Comparison of ENCODE assay signal across 17 cellular contexts in the genomic region with DNA sequence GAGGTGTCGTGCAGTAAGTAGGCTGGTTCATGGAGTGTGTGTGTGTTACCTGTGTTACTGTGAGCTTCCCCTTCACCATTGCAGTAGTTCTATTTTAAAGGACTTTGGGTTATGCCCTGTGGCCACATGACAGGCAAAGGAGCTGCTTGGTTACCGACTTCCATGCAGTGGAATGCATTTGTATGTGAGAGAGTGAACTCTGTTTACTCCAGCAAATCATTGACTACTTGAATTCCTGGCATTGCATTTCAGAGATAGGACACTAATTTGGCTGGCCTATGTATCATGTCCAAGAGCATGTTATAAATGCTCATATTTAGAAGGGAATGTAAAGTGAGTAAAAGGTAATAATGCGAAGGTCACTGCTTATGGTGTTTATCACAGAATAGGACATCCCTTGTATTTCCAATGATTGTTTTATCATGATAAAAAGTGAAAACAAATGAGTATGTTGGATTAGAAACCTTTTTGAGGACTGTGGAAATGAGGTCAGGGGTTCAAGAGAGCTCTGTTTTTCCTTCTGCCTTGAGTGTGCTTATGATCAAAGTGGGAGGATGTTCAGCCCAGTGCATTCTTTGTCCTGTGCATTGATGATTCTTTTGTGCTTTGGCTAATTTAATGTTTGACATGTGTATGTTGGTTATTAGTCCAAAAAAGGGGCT.
DNase-seq lines count a peak whose midpoint lies in the region; ATAC-seq and TF ChIP-seq lines count a peak whose summit lies in the region.
"Had no signal": no experiment of that assay in that cellular context is flagged by ENCODE, and none has a peak within 500 bp of the region (broad histone marks: within the 10 kb centered on the region; RNA-seq: fewer than 3 reads in every experiment).

No MANE protein-coding gene starts in this region.

- H3K4me3 ChIP-seq in fibroblast of villous mesenchyme (ENCODE audit: low read depth, low read length) = no peak overlapping the region
- H3K4me3 ChIP-seq in liver (ENCODE audit: low read depth in 1 of 3, low read length in 3 of 3) = no peak overlapping the region
- H3K4me3 ChIP-seq in smooth muscle cell = no peak overlapping the region
- H3K4me3 ChIP-seq: thoracic aorta had no signal

- peaks cover 61% of the 10 kb centered on the region for H3K79me2 ChIP-seq in smooth muscle cell (ENCODE audit: low read depth)

- H3F3A ChIP-seq in smooth muscle cell (ENCODE audit: low read depth) = peaks cover 8% of the 10 kb centered on the region

- H3K36me3 ChIP-seq in liver (ENCODE audit: control insufficient read depth in 4 of 4, insufficient read depth in 3 of 4, low read depth in 1 of 4, low read length in 3 of 4) (peaks cover 0 to 9% (median 3%) of the 10 kb centered on the region in 4 donors), smooth muscle cell (ENCODE audit: low read depth) (peaks cover 6% of the 10 kb centered on the region)
- H3K36me3 ChIP-seq: thoracic aorta had no signal

- H3K4me1 ChIP-seq in liver (ENCODE audit: control insufficient read depth in 4 of 4, insufficient read depth in 4 of 4, low read length in 3 of 4) = peaks cover 3 to 42% (median 39%) of the 10 kb centered on the region in 4 donors
- peaks cover 3% of the 10 kb centered on the region for H3K4me1 ChIP-seq in smooth muscle cell (ENCODE audit: low read depth)

- peak; percentile 41 to 57 for TF ChIP-seq RAD21 in liver (IDR thresholded peaks at IDR 0.05)

- no peaks in the 10 kb centered on the region for H3K27me3 ChIP-seq in liver (ENCODE audit: control insufficient read depth in 4 of 4, insufficient read depth in 4 of 4, low read length in 3 of 4)
- no peaks in the 10 kb centered on the region for H3K27me3 ChIP-seq in smooth muscle cell (ENCODE audit: low read depth)

- peak overlapping the region; percentile 36 for H3K4me2 ChIP-seq in smooth muscle cell

- ATAC-seq in GM18873 (IDR thresholded peaks at IDR 0.05; ENCODE audit: low FRiP score, unreplicated experiment) (no peak), HG02870 (IDR thresholded peaks at IDR 0.05; ENCODE audit: unreplicated experiment) (no peak), GM19452 (IDR thresholded peaks at IDR 0.05; ENCODE audit: unreplicated experiment) (no peak)

- TF ChIP-seq CTCF in fibroblast of villous mesenchyme (IDR thresholded peaks at IDR 0.05; ENCODE audit: insufficient read depth, low read depth, low read length) = no peak
- TF ChIP-seq CTCF in liver (IDR thresholded peaks at IDR 0.05; ENCODE audit: low read depth, low read length, missing input control) = no peak
- no peak for TF ChIP-seq CTCF in smooth muscle cell (IDR thresholded peaks at IDR 0.05; ENCODE audit: borderline replicate concordance, insufficient read depth, poor library complexity, severe bottlenecking)

- H3K27ac ChIP-seq in liver (ENCODE audit: low read depth in 1 of 2, low read length in 2 of 2) = peak overlapping the region; percentile 31 to 47
- peak overlapping the region; percentile 34 for H3K27ac ChIP-seq in smooth muscle cell (ENCODE audit: low read depth)
- H3K27ac ChIP-seq: RWPE1 had no signal

- H3K9ac ChIP-seq in liver (ENCODE audit: low read depth in 1 of 2, low read length in 2 of 2) (no peak overlapping the region), smooth muscle cell (ENCODE audit: low read depth) (no peak overlapping the region)

- WGBS in liver = 36% methylated on average over 3 of the region's 3 CpGs
- WGBS in smooth muscle cell (ENCODE audit: low lambda C conversion rate) = 65% methylated on average over 3 of the region's 3 CpGs

- no peak overlapping the region for H2AFZ ChIP-seq in smooth muscle cell (ENCODE audit: low read depth)

- DNase-seq in M059J (ENCODE audit: low read depth) = peak; percentile 36
- DNase-seq in fibroblast of villous mesenchyme (ENCODE audit: low read depth) = peak; percentile 60
- no peak for DNase-seq in smooth muscle cell (lab: John Stamatoyannopoulos, UW; ENCODE audit: unreplicated experiment)
- DNase-seq in hepatic stellate cell (ENCODE audit: low spot score) = no peak
- DNase-seq: activated CD4-positive, alpha-beta T cell treated with anti-CD3 and anti-CD28 coated beads, Interleukin-2, amount 50 U/mL, for 4 hours; activated effector memory CD4-positive, alpha-beta T cell treated with anti-CD3 and anti-CD28 coated beads, Interleukin-2, amount 50 U/mL, for 16 hours; CD8-positive, alpha-beta memory T cell; NCI-H1436 treated with DMSO at 0.1 percent for 48 hours; NCI-H69; nephron progenitor cell; T1000 had no signal

- H4K20me1 ChIP-seq in smooth muscle cell (ENCODE audit: low read depth) = peaks cover 99% of the 10 kb centered on the region

- H3K9me3 ChIP-seq in liver (ENCODE audit: control insufficient read depth in 4 of 4, low read length in 3 of 4) = no peaks in the 10 kb centered on the region
- no peaks in the 10 kb centered on the region for H3K9me3 ChIP-seq in smooth muscle cell (replicated peaks; ENCODE audit: low read depth)
- H3K9me3 ChIP-seq: thoracic aorta had no signal

TF ChIP-seq in liver, 16 proteins besides CTCF, POLR2A, EP300 and RAD21:
- TF ChIP-seq HNF4A (conservative IDR thresholded peaks at IDR 0.05) = peak; percentile 91 to 92
- peak; percentile 94 for TF ChIP-seq SP1 (IDR thresholded peaks at IDR 0.05)
- peak; percentile 79 for TF ChIP-seq NR2F2 (IDR thresholded peaks at IDR 0.05)
- TF ChIP-seq, protein P1, sequence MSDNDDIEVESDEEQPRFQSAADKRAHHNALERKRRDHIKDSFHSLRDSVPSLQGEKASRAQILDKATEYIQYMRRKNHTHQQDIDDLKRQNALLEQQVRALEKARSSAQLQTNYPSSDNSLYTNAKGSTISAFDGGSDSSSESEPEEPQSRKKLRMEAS (IDR thresholded peaks at IDR 0.05) = peak; percentile 40
- TF ChIP-seq FOXA1 (IDR thresholded peaks at IDR 0.05) = no peak
- TF ChIP-seq, protein P2, sequence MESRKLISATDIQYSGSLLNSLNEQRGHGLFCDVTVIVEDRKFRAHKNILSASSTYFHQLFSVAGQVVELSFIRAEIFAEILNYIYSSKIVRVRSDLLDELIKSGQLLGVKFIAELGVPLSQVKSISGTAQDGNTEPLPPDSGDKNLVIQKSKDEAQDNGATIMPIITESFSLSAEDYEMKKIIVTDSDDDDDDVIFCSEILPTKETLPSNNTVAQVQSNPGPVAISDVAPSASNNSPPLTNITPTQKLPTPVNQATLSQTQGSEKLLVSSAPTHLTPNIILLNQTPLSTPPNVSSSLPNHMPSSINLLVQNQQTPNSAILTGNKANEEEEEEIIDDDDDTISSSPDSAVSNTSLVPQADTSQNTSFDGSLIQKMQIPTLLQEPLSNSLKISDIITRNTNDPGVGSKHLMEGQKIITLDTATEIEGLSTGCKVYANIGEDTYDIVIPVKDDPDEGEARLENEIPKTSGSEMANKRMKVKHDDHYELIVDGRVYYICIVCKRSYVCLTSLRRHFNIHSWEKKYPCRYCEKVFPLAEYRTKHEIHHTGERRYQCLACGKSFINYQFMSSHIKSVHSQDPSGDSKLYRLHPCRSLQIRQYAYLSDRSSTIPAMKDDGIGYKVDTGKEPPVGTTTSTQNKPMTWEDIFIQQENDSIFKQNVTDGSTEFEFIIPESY (IDR thresholded peaks at IDR 0.05) = peak; percentile 51
- TF ChIP-seq RXRA (IDR thresholded peaks at IDR 0.05) = peak; percentile 82 to 85
- no peak for TF ChIP-seq GABPA (IDR thresholded peaks at IDR 0.05 in 1 of 2, conservative IDR thresholded peaks at IDR 0.05 in 1 of 2)
- peak; percentile 72 for TF ChIP-seq HNF4G (IDR thresholded peaks at IDR 0.05)
- TF ChIP-seq, protein P3, sequence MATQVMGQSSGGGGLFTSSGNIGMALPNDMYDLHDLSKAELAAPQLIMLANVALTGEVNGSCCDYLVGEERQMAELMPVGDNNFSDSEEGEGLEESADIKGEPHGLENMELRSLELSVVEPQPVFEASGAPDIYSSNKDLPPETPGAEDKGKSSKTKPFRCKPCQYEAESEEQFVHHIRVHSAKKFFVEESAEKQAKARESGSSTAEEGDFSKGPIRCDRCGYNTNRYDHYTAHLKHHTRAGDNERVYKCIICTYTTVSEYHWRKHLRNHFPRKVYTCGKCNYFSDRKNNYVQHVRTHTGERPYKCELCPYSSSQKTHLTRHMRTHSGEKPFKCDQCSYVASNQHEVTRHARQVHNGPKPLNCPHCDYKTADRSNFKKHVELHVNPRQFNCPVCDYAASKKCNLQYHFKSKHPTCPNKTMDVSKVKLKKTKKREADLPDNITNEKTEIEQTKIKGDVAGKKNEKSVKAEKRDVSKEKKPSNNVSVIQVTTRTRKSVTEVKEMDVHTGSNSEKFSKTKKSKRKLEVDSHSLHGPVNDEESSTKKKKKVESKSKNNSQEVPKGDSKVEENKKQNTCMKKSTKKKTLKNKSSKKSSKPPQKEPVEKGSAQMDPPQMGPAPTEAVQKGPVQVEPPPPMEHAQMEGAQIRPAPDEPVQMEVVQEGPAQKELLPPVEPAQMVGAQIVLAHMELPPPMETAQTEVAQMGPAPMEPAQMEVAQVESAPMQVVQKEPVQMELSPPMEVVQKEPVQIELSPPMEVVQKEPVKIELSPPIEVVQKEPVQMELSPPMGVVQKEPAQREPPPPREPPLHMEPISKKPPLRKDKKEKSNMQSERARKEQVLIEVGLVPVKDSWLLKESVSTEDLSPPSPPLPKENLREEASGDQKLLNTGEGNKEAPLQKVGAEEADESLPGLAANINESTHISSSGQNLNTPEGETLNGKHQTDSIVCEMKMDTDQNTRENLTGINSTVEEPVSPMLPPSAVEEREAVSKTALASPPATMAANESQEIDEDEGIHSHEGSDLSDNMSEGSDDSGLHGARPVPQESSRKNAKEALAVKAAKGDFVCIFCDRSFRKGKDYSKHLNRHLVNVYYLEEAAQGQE (IDR thresholded peaks at IDR 0.05) = peak; percentile 24
- TF ChIP-seq, protein P4, sequence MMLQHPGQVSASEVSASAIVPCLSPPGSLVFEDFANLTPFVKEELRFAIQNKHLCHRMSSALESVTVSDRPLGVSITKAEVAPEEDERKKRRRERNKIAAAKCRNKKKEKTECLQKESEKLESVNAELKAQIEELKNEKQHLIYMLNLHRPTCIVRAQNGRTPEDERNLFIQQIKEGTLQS (IDR thresholded peaks at IDR 0.05) = no peak
- peak; percentile 87 for TF ChIP-seq YY1 (IDR thresholded peaks at IDR 0.05)
- TF ChIP-seq FOXA2 (IDR thresholded peaks at IDR 0.05) = peak; percentile 73
- peak; percentile 67 to 69 for TF ChIP-seq JUND (IDR thresholded peaks at IDR 0.05)

Comparison
In these comparisons a context has a peak if more than half of its experiments do, and no peak if none do; other contexts are left out.
1. DNase-seq: peak in M059J (single experiment) and fibroblast of villous mesenchyme (single experiment); none in smooth muscle cell (single experiment) and hepatic stellate cell (single experiment).